25 cellular contexts compared by ENCODE assay signal in genomic region chr6:38080349-38080748, GRCh38.
DNase-seq lines count a peak whose midpoint lies in the region; ATAC-seq, FAIRE-seq and TF ChIP-seq lines count a peak whose summit lies in the region.
"Had no signal": no experiment of that assay in that cellular context is flagged by ENCODE, and none has a peak within 500 bp of the region (broad histone marks: within the 10 kb centered on the region; RNA-seq: fewer than 3 reads in every experiment).

No MANE protein-coding gene starts in this region.

- H3K4me1 ChIP-seq in A549 = peaks cover 37% of the 10 kb centered on the region
- H3K4me1 ChIP-seq: BLaER1, parathyroid adenoma had no signal

- TF ChIP-seq EP300 in A549 (IDR thresholded peaks at IDR 0.05) = no peak

- intact Hi-C loops in left colon (cut with DNase I, micrococcal nuclease) = no loop called here

- 0 out of 6 replicates have a peak overlapping the region, but pooled peaks of 1 of the 2 experiments have one; percentile 24 for H3K27ac ChIP-seq in A549
- H3K27ac ChIP-seq: BLaER1, heart left ventricle, parathyroid adenoma had no signal

- no peak for ATAC-seq in A549
- ATAC-seq in left colon = peak; percentile 84
- ATAC-seq: HCT116; heart left ventricle; K562; naive thymus-derived CD8-positive, alpha-beta T cell; sciatic nerve; stimulated activated naive CD8-positive, alpha-beta T cell treated with anti-CD3 and anti-CD28 coated beads, Interleukin-15, Interleukin-2, amounts not matched to agents 100 U/mL and 50 U/mL, for 24 hours had no signal

- H3K4me2 ChIP-seq in A549 = peak overlapping the region; percentile 69
- H3K4me2 ChIP-seq: BLaER1 had no signal

- WGBS in A549 (ENCODE audit: missing lambda C conversion rate) = 46% methylated on average over 4 of the region's 4 CpGs

- no peaks in the 10 kb centered on the region for H3K9me3 ChIP-seq in A549
- H3K9me3 ChIP-seq: BLaER1, heart left ventricle had no signal

- no peak for TF ChIP-seq RAD21 in A549 (conservative IDR thresholded peaks at IDR 0.05 in 1 of 2, IDR thresholded peaks at IDR 0.05 in 1 of 2)

- FAIRE-seq in A549 (lab: Jason Lieb, UNC) (no peak), urothelium cell line (lab: Jason Lieb, UNC) (no peak)
- FAIRE-seq: islet of Langerhans, K562 had no signal

- DNase-seq in A549 (ENCODE audit: low read depth in 1 of 2, low spot score in 1 of 2) (no peak), LoVo (ENCODE audit: low spot score) (peak; percentile 23), dedifferentiated amniotic fluid mesenchymal stem cell (ENCODE audit: extremely low spot score) (peak; percentile 39), left colon (no peak), NCI-H2081 treated with DMSO at 0.1 percent for 48 hours (lab: John Stamatoyannopoulos, UW) (no peak), AG08395 (ENCODE audit: low spot score) (no peak), urothelium cell line (ENCODE audit: low spot score) (no peak)
- no peak for DNase-seq in activated CD4-positive, CD25-positive, alpha-beta regulatory T cell (lab: John Stamatoyannopoulos, UW)
- DNase-seq: 8988T; activated CD4-positive, alpha-beta T cell treated with anti-CD3 and anti-CD28 coated beads for 1 hour; GDM1; heart left ventricle; naive thymus-derived CD8-positive, alpha-beta T cell; NCI-H2029; NCI-H446 treated with DMSO at 0.1 percent for 48 hours; RPMI8226; stimulated activated CD4-positive, alpha-beta T cell treated with anti-CD3 and anti-CD28 coated beads, Interleukin-2, amount 100 ng/mL, for 24 hours; stimulated activated naive CD8-positive, alpha-beta T cell treated with anti-CD3 and anti-CD28 coated beads, Interleukin-15, Interleukin-2, amounts not matched to agents 100 U/mL and 50 U/mL, for 24 hours; T1000 had no signal

- no peak for TF ChIP-seq CTCF in A549 (IDR thresholded peaks at IDR 0.05)

- CTCF ChIA-PET in A549 (lab: Yijun Ruan, JAX) = interaction anchor here (1.4 kb wide), 1 partner anchor 289 kb away, joined by 5 read pairs; no protein-coding TSS in a partner anchor

- no peak overlapping the region for H3K4me3 ChIP-seq in A549
- H3K4me3 ChIP-seq: BLaER1, heart left ventricle, K562 had no signal

- no peak for TF ChIP-seq POLR2A in A549 (IDR thresholded peaks at IDR 0.05; ENCODE audit: low read length)

- POLR2A ChIA-PET in A549 (lab: Yijun Ruan, JAX) = no interaction called here

TF ChIP-seq in A549, 52 proteins besides CTCF, POLR2A, EP300 and RAD21:
- no peak for TF ChIP-seq ELK1 (IDR thresholded peaks at IDR 0.05; ENCODE audit: low read depth, low read length)
- no peak for TF ChIP-seq POLR2AphosphoS2 (conservative IDR thresholded peaks at IDR 0.05; ENCODE audit: low read length)
- no peak for TF ChIP-seq MYC (IDR thresholded peaks at IDR 0.05; ENCODE audit: borderline replicate concordance, low read length)
- TF ChIP-seq HOXB13 (CRISPR knock-in tag; IDR thresholded peaks at IDR 0.05; ENCODE audit: low read depth) = no peak
- no peak for TF ChIP-seq HOXB5 (CRISPR knock-in tag; IDR thresholded peaks at IDR 0.05)
- no peak for TF ChIP-seq HES2 (IDR thresholded peaks at IDR 0.05)
- TF ChIP-seq SMC3 (IDR thresholded peaks at IDR 0.05) = no peak
- no peak for TF ChIP-seq USF2 (IDR thresholded peaks at IDR 0.05)
- TF ChIP-seq CBX8 (IDR thresholded peaks at IDR 0.05) = no peak
- TF ChIP-seq ESRRA (IDR thresholded peaks at IDR 0.05; ENCODE audit: borderline replicate concordance, low read length) = no peak
- no peak for TF ChIP-seq CEBPB (IDR thresholded peaks at IDR 0.05)
- no peak for TF ChIP-seq MAZ (IDR thresholded peaks at IDR 0.05; ENCODE audit: borderline replicate concordance, low read depth, low read length)

Comparison
In these comparisons a context has a peak if more than half of its experiments do, and no peak if none do; other contexts are left out.
1. DNase-seq: peak in LoVo (single experiment) and dedifferentiated amniotic fluid mesenchymal stem cell (single experiment); none in A549 (0 of 2), left colon (0 of 2), NCI-H2081 treated with DMSO at 0.1 percent for 48 hours (single experiment), AG08395 (single experiment), activated CD4-positive, CD25-positive, alpha-beta regulatory T cell (0 of 4) and urothelium cell line (single experiment).